1 cellular context compared by ENCODE assay signal in genomic region chr1:230067871-230068814, GRCh38.
TF ChIP-seq lines count a peak whose summit lies in the region.

No MANE protein-coding gene starts in this region.

TF ChIP-seq in HEK293, 187 proteins besides CTCF, POLR2A, EP300 and RAD21 (continued from another document and continues in another):
- TF ChIP-seq ZNF518A (tag by site-specific recombination; conservative IDR thresholded peaks at IDR 0.05; ENCODE audit: low read depth) (no peak), ZNF24 (tag by site-specific recombination; IDR thresholded peaks at IDR 0.05) (peak; percentile 90), ZSCAN23 (tag by site-specific recombination; IDR thresholded peaks at IDR 0.05) (no peak), PATZ1 (tag by site-specific recombination; IDR thresholded peaks at IDR 0.05) (peak; percentile 86), BCL11A (tag by site-specific recombination; IDR thresholded peaks at IDR 0.05; ENCODE audit: low read depth) (no peak; the same call in 1 of the 2 replicates), ZFP37 (tag by site-specific recombination; IDR thresholded peaks at IDR 0.05) (peak; percentile 96), ZNF391 (tag by site-specific recombination; IDR thresholded peaks at IDR 0.05; ENCODE audit: borderline replicate concordance, low read depth) (peak; percentile 25; the same call in 1 of the 2 replicates), MZF1 (tag by site-specific recombination; IDR thresholded peaks at IDR 0.05; ENCODE audit: borderline replicate concordance) (peak; percentile 78), REPIN1 (tag by site-specific recombination; IDR thresholded peaks at IDR 0.05; ENCODE audit: low read depth) (0 out of 2 replicates have a peak, but pooled peaks have one; percentile 61), MYNN (tag by site-specific recombination; IDR thresholded peaks at IDR 0.05; ENCODE audit: borderline replicate concordance) (no peak), ZNF707 (tag by site-specific recombination; IDR thresholded peaks at IDR 0.05) (no peak), GLIS2 (tag by site-specific recombination; IDR thresholded peaks at IDR 0.05) (peak; percentile 74), KLF8 (tag by site-specific recombination; IDR thresholded peaks at IDR 0.05) (no peak), ZNF560 (tag by site-specific recombination; IDR thresholded peaks at IDR 0.05; ENCODE audit: borderline replicate concordance) (no peak), ZNF394 (tag by site-specific recombination; IDR thresholded peaks at IDR 0.05; ENCODE audit: borderline replicate concordance) (peak; percentile 15; the same call in 1 of the 2 replicates), ZEB2 (tag by site-specific recombination; IDR thresholded peaks at IDR 0.05) (0 out of 2 replicates have a peak, but pooled peaks have one; percentile 36), ZNF677 (tag by site-specific recombination; IDR thresholded peaks at IDR 0.05) (0 out of 2 replicates have a peak, but pooled peaks have one; percentile 3), ZNF266 (tag by site-specific recombination; IDR thresholded peaks at IDR 0.05; ENCODE audit: low read depth) (no peak), ZNF660 (tag by site-specific recombination; IDR thresholded peaks at IDR 0.05) (peak; percentile 63; the same call in 1 of the 2 replicates), ZIC2 (tag by site-specific recombination; IDR thresholded peaks at IDR 0.05) (no peak), SP2 (tag by site-specific recombination; IDR thresholded peaks at IDR 0.05) (0 out of 2 replicates have a peak, but pooled peaks have one; percentile 4), ZNF175 (tag by site-specific recombination; IDR thresholded peaks at IDR 0.05) (no peak), ZXDB (tag by site-specific recombination; IDR thresholded peaks at IDR 0.05) (peak; percentile 88; the same call in 1 of the 2 replicates), ZNF664 (tag by site-specific recombination; IDR thresholded peaks at IDR 0.05) (no peak), PRDM10 (tag by site-specific recombination; IDR thresholded peaks at IDR 0.05) (peak; percentile 5; the same call in 1 of the 2 replicates), ZNF837 (tag by site-specific recombination; IDR thresholded peaks at IDR 0.05) (0 out of 2 replicates have a peak, but pooled peaks have one; percentile 82), KLF7 (tag by site-specific recombination; IDR thresholded peaks at IDR 0.05; ENCODE audit: borderline replicate concordance) (no peak), ZNF19 (tag by site-specific recombination; IDR thresholded peaks at IDR 0.05; ENCODE audit: low read depth) (no peak), ZBTB11 (tag by site-specific recombination; conservative IDR thresholded peaks at IDR 0.05; ENCODE audit: low read depth) (no peak), ZNF624 (tag by site-specific recombination; IDR thresholded peaks at IDR 0.05) (no peak), ZSCAN30 (tag by site-specific recombination; IDR thresholded peaks at IDR 0.05) (no peak; the same call in 1 of the 2 replicates), ZBTB20 (tag by site-specific recombination; IDR thresholded peaks at IDR 0.05) (peak; percentile 84), HOXD13 (CRISPR knock-in tag; IDR thresholded peaks at IDR 0.05; ENCODE audit: borderline replicate concordance) (no peak), ZNF785 (tag by site-specific recombination; IDR thresholded peaks at IDR 0.05) (0 out of 2 replicates have a peak, but pooled peaks have one; percentile 44), ZNF610 (tag by site-specific recombination; IDR thresholded peaks at IDR 0.05; ENCODE audit: borderline replicate concordance) (peak; percentile 75), ZNF148 (tag by site-specific recombination; IDR thresholded peaks at IDR 0.05; ENCODE audit: borderline replicate concordance) (no peak), ZNF280C (tag by site-specific recombination; IDR thresholded peaks at IDR 0.05) (no peak), ZNF335 (tag by site-specific recombination; conservative IDR thresholded peaks at IDR 0.05) (peak; percentile 60), ATF2 (tag by site-specific recombination; IDR thresholded peaks at IDR 0.05; ENCODE audit: low read depth) (no peak), ZNF341 (tag by site-specific recombination; IDR thresholded peaks at IDR 0.05; ENCODE audit: low read depth) (peak; percentile 93)
